In genomic region chr1:192272732-192273131, GRCh38 we compare ENCODE assay signal across 33 cellular contexts. TPM values are rescaled to one million over a fixed set of nuclear protein-coding genes. Genes with fewer than 3 reads are reported as not detected.
"Had no signal": no experiment of that assay in that cellular context is flagged by ENCODE, and none has a peak within 500 bp of the region (broad histone marks: within the 10 kb centered on the region; RNA-seq: fewer than 3 reads in every experiment).

No MANE protein-coding gene starts in this region.

- H3K27me3 ChIP-seq: dorsolateral prefrontal cortex, esophagus squamous epithelium, gastrocnemius medialis, heart right ventricle, left lung had no signal

- H3K27ac ChIP-seq: coronary artery, dorsolateral prefrontal cortex, esophagus squamous epithelium, gastrocnemius medialis, heart right ventricle, left lung, lower lobe of right lung had no signal

- H3K4me3 ChIP-seq: coronary artery, dorsolateral prefrontal cortex, esophagus squamous epithelium, gastrocnemius medialis, heart right ventricle, left lung, lower lobe of right lung, mucosa of descending colon had no signal

- H3K9me3 Mint-ChIP-seq: mesothelial cell of epicardium, naive B cell had no signal

- H3K27ac Mint-ChIP-seq: mesothelial cell of epicardium, naive B cell had no signal

- H3K4me3 Mint-ChIP-seq: mesothelial cell of epicardium, naive B cell had no signal

- DNase-seq: dermis blood vessel endothelial cell; dorsolateral prefrontal cortex; effector CD4-positive, alpha-beta T cell; effector memory CD4-positive, alpha-beta T cell; esophagus squamous epithelium; foreskin fibroblast; foreskin melanocyte; gastrocnemius medialis; glutamatergic neuron; head of caudate nucleus; heart right ventricle; hippocampal formation; left cardiac atrium; left lung; left ventricle myocardium superior; lower lobe of right lung; mesenchymal stem cell; mucosa of descending colon; naive B cell had no signal

- H3K9me3 ChIP-seq: esophagus squamous epithelium, gastrocnemius medialis, left lung, lower lobe of right lung, mucosa of descending colon had no signal

- H3K36me3 Mint-ChIP-seq: mesothelial cell of epicardium, naive B cell had no signal

- H3K36me3 ChIP-seq: esophagus squamous epithelium, gastrocnemius medialis, heart right ventricle, left lung, lower lobe of right lung had no signal

- H3K4me1 ChIP-seq: esophagus squamous epithelium, gastrocnemius medialis, heart right ventricle, left lung, lower lobe of right lung had no signal

- H3K4me1 Mint-ChIP-seq: mesothelial cell of epicardium, naive B cell had no signal

- H3K27me3 Mint-ChIP-seq: naive B cell had no signal

- FAIRE-seq: colon, endothelial cell of umbilical vein, islet of Langerhans, keratinocyte had no signal

RNA-seq across cellular contexts. Expression of gene RGS21, which starts 44.1 kb away (rescaled TPM):
- total RNA-seq: dermis blood vessel endothelial cell, dorsolateral prefrontal cortex, endothelial cell of umbilical vein, epithelial cell of proximal tubule, esophagus mucosa, esophagus squamous epithelium, gastrocnemius medialis, glomerular endothelial cell, heart right ventricle, kidney epithelial cell, left cardiac atrium, left lung, left ventricle myocardium superior, lower leg skin, lower lobe of right lung, lung microvascular endothelial cell, mesenteric fat pad, mesothelial cell of epicardium, mucosa of descending colon, myocyte had no signal
- polyA plus RNA-seq: endothelial cell of umbilical vein, heart right ventricle, keratinocyte had no signal
